1 cellular context compared by ENCODE assay signal in the genomic region with DNA sequence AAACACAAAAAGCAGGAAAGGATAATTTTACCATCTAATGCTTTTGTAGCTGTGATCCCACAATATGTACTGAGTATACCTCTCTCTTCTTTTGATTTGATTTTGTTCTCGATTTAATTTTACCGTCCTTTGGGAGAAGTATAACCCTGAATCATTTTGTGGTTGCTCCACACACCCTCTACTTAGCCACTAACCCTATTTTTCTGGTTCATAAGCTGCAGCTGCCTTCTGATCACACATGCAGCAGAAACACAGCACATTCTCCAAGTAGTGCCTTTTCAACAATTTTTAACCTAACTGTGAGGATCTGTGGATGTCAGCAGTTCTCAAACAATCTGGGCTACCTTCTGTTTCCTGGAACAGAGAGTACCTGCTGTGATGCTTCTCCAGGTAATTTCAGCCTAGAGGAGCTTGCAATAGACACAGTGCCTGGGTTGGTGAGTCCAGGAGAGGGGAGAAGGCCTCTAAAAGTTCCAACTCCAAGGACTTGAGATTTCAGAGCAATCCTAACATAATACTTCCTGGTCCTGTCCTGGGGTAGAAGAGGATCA.
TF ChIP-seq lines count a peak whose summit lies in the region.

No MANE protein-coding gene starts in this region.

TF ChIP-seq in endothelial cell of umbilical vein, 7 proteins besides CTCF, POLR2A, EP300 and RAD21:
- TF ChIP-seq JUN (IDR thresholded peaks at IDR 0.05; ENCODE audit: borderline replicate concordance, insufficient read depth, insufficient read length, low read depth) (no peak), POLR2AphosphoS5 (IDR thresholded peaks at IDR 0.05; ENCODE audit: insufficient read depth, low read depth, low read length) (no peak), FOS (IDR thresholded peaks at IDR 0.05; ENCODE audit: borderline replicate concordance, insufficient read depth, low read length) (no peak), GATA2 (IDR thresholded peaks at IDR 0.05; ENCODE audit: insufficient read depth, insufficient read length, low read depth, low read length) (no peak), MYC (IDR thresholded peaks at IDR 0.05; ENCODE audit: low read depth, low read length) (no peak), EZH2 (IDR thresholded peaks at IDR 0.05; ENCODE audit: borderline replicate concordance, low read depth, low read length, severe bottlenecking) (no peak)
- TF ChIP-seq, protein P1, sequence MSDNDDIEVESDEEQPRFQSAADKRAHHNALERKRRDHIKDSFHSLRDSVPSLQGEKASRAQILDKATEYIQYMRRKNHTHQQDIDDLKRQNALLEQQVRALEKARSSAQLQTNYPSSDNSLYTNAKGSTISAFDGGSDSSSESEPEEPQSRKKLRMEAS (IDR thresholded peaks at IDR 0.05; ENCODE audit: insufficient read depth, insufficient read length) = no peak
TF ChIP-seq in endothelial cell of umbilical vein: peak in this region for 0.
